ENCODE assay signal across 1 cellular context in genomic region chr22:38201718-38202436, GRCh38.
TF ChIP-seq lines count a peak whose summit lies in the region.

MAFF (plus strand) TSS chr22:38201994; CDS start chr22:38213854, 11,860 bp downstream.

TF ChIP-seq in HepG2, 621 proteins besides CTCF, POLR2A, EP300 and RAD21 (continued from another document and continues in another):
- TF ChIP-seq THAP11 (CRISPR knock-in tag; IDR thresholded peaks at IDR 0.05) = 0 out of 2 replicates have a peak, but pooled peaks have one; percentile 13
- TF ChIP-seq U2AF2 (IDR thresholded peaks at IDR 0.05; ENCODE audit: low read depth, low read length) = no peak
- TF ChIP-seq, protein P1, sequence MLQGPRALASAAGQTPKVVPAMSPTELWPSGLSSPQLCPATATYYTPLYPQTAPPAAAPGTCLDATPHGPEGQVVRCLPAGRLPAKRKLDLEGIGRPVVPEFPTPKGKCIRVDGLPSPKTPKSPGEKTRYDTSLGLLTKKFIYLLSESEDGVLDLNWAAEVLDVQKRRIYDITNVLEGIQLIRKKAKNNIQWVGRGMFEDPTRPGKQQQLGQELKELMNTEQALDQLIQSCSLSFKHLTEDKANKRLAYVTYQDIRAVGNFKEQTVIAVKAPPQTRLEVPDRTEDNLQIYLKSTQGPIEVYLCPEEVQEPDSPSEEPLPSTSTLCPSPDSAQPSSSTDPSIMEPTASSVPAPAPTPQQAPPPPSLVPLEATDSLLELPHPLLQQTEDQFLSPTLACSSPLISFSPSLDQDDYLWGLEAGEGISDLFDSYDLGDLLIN (CRISPR knock-in tag; IDR thresholded peaks at IDR 0.05; ENCODE audit: borderline replicate concordance) = 0 out of 2 replicates have a peak, but pooled peaks have one; percentile 71
- TF ChIP-seq HIVEP1 (CRISPR knock-in tag; IDR thresholded peaks at IDR 0.05) = no peak
- 0 out of 2 replicates have a peak, but pooled peaks have one; percentile 24 for TF ChIP-seq ZNF782 (CRISPR knock-in tag; IDR thresholded peaks at IDR 0.05; ENCODE audit: borderline replicate concordance)
- no peak for TF ChIP-seq ZNF121 (CRISPR knock-in tag; IDR thresholded peaks at IDR 0.05)
- no peak for TF ChIP-seq ARID2 (CRISPR knock-in tag; IDR thresholded peaks at IDR 0.05; ENCODE audit: borderline replicate concordance)
- TF ChIP-seq, protein P2, sequence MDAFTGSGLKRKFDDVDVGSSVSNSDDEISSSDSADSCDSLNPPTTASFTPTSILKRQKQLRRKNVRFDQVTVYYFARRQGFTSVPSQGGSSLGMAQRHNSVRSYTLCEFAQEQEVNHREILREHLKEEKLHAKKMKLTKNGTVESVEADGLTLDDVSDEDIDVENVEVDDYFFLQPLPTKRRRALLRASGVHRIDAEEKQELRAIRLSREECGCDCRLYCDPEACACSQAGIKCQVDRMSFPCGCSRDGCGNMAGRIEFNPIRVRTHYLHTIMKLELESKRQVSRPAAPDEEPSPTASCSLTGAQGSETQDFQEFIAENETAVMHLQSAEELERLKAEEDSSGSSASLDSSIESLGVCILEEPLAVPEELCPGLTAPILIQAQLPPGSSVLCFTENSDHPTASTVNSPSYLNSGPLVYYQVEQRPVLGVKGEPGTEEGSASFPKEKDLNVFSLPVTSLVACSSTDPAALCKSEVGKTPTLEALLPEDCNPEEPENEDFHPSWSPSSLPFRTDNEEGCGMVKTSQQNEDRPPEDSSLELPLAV (CRISPR knock-in tag; conservative IDR thresholded peaks at IDR 0.05; ENCODE audit: low read depth) = no peak
- TF ChIP-seq SNAPC4 (CRISPR knock-in tag; IDR thresholded peaks at IDR 0.05) = no peak
- TF ChIP-seq NONO (IDR thresholded peaks at IDR 0.05) = no peak
- TF ChIP-seq NONO (CRISPR knock-in tag; conservative IDR thresholded peaks at IDR 0.05) = 0 out of 2 replicates have a peak, but pooled peaks have one; percentile 31
- TF ChIP-seq, protein P3, sequence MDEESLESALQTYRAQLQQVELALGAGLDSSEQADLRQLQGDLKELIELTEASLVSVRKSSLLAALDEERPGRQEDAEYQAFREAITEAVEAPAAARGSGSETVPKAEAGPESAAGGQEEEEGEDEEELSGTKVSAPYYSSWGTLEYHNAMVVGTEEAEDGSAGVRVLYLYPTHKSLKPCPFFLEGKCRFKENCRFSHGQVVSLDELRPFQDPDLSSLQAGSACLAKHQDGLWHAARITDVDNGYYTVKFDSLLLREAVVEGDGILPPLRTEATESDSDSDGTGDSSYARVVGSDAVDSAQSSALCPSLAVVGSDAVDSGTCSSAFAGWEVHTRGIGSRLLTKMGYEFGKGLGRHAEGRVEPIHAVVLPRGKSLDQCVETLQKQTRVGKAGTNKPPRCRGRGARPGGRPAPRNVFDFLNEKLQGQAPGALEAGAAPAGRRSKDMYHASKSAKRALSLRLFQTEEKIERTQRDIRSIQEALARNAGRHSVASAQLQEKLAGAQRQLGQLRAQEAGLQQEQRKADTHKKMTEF (CRISPR knock-in tag; IDR thresholded peaks at IDR 0.05) = peak; percentile 71; the same call in 1 of the 2 replicates
- TF ChIP-seq ZNF788 (CRISPR knock-in tag; IDR thresholded peaks at IDR 0.05; ENCODE audit: borderline replicate concordance) = peak; percentile 27; the same call in 1 of the 2 replicates
- TF ChIP-seq FOXK2 (IDR thresholded peaks at IDR 0.05) = no peak
- peak; percentile 99 for TF ChIP-seq CREB1 (IDR thresholded peaks at IDR 0.05)
- 0 out of 2 replicates have a peak, but pooled peaks have one; percentile 15 for TF ChIP-seq CREB1 (CRISPR knock-in tag; IDR thresholded peaks at IDR 0.05)
- TF ChIP-seq ZFP41 (CRISPR knock-in tag; IDR thresholded peaks at IDR 0.05; ENCODE audit: borderline replicate concordance) = no peak
- no peak for TF ChIP-seq HMG20B (CRISPR knock-in tag; conservative IDR thresholded peaks at IDR 0.05)
- TF ChIP-seq MAFF (IDR thresholded peaks at IDR 0.05; ENCODE audit: low read depth, low read length) = no peak
- TF ChIP-seq ZBTB21 (CRISPR knock-in tag; IDR thresholded peaks at IDR 0.05) = peak; percentile 71
- TF ChIP-seq, protein P4, sequence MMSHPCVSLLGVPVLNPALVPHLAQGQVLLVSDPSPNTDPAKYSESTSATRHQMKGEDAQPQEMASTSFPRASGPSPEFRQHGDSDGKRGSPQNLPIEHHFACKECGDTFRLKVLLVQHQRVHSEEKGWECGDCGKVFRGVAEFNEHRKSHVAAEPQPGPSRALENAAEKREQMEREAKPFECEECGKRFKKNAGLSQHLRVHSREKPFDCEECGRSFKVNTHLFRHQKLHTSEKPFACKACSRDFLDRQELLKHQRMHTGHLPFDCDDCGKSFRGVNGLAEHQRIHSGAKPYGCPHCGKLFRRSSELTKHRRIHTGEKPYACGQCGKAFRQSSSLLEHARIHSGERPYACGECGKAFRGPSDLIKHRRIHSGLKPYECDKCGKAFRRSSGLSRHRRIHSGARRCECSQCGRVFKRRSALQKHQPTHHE (CRISPR knock-in tag; IDR thresholded peaks at IDR 0.05; ENCODE audit: borderline replicate concordance) = 0 out of 2 replicates have a peak, but pooled peaks have one; percentile 33
- no peak for TF ChIP-seq IRF1 (CRISPR knock-in tag; IDR thresholded peaks at IDR 0.05; ENCODE audit: low read depth)
- TF ChIP-seq, protein P5, sequence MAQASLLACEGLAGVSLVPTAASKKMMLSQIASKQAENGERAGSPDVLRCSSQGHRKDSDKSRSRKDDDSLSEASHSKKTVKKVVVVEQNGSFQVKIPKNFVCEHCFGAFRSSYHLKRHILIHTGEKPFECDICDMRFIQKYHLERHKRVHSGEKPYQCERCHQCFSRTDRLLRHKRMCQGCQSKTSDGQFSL (CRISPR knock-in tag; IDR thresholded peaks at IDR 0.05) = no peak
- TF ChIP-seq PRMT3 (CRISPR knock-in tag; IDR thresholded peaks at IDR 0.05; ENCODE audit: borderline replicate concordance, low read depth) = no peak
- TF ChIP-seq, protein P6, sequence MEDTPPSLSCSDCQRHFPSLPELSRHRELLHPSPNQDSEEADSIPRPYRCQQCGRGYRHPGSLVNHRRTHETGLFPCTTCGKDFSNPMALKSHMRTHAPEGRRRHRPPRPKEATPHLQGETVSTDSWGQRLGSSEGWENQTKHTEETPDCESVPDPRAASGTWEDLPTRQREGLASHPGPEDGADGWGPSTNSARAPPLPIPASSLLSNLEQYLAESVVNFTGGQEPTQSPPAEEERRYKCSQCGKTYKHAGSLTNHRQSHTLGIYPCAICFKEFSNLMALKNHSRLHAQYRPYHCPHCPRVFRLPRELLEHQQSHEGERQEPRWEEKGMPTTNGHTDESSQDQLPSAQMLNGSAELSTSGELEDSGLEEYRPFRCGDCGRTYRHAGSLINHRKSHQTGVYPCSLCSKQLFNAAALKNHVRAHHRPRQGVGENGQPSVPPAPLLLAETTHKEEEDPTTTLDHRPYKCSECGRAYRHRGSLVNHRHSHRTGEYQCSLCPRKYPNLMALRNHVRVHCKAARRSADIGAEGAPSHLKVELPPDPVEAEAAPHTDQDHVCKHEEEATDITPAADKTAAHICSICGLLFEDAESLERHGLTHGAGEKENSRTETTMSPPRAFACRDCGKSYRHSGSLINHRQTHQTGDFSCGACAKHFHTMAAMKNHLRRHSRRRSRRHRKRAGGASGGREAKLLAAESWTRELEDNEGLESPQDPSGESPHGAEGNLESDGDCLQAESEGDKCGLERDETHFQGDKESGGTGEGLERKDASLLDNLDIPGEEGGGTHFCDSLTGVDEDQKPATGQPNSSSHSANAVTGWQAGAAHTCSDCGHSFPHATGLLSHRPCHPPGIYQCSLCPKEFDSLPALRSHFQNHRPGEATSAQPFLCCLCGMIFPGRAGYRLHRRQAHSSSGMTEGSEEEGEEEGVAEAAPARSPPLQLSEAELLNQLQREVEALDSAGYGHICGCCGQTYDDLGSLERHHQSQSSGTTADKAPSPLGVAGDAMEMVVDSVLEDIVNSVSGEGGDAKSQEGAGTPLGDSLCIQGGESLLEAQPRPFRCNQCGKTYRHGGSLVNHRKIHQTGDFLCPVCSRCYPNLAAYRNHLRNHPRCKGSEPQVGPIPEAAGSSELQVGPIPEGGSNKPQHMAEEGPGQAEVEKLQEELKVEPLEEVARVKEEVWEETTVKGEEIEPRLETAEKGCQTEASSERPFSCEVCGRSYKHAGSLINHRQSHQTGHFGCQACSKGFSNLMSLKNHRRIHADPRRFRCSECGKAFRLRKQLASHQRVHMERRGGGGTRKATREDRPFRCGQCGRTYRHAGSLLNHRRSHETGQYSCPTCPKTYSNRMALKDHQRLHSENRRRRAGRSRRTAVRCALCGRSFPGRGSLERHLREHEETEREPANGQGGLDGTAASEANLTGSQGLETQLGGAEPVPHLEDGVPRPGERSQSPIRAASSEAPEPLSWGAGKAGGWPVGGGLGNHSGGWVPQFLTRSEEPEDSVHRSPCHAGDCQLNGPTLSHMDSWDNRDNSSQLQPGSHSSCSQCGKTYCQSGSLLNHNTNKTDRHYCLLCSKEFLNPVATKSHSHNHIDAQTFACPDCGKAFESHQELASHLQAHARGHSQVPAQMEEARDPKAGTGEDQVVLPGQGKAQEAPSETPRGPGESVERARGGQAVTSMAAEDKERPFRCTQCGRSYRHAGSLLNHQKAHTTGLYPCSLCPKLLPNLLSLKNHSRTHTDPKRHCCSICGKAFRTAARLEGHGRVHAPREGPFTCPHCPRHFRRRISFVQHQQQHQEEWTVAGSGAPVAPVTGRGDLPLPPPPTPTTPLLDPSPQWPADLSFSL (CRISPR knock-in tag; IDR thresholded peaks at IDR 0.05) = no peak
- TF ChIP-seq, protein P7, sequence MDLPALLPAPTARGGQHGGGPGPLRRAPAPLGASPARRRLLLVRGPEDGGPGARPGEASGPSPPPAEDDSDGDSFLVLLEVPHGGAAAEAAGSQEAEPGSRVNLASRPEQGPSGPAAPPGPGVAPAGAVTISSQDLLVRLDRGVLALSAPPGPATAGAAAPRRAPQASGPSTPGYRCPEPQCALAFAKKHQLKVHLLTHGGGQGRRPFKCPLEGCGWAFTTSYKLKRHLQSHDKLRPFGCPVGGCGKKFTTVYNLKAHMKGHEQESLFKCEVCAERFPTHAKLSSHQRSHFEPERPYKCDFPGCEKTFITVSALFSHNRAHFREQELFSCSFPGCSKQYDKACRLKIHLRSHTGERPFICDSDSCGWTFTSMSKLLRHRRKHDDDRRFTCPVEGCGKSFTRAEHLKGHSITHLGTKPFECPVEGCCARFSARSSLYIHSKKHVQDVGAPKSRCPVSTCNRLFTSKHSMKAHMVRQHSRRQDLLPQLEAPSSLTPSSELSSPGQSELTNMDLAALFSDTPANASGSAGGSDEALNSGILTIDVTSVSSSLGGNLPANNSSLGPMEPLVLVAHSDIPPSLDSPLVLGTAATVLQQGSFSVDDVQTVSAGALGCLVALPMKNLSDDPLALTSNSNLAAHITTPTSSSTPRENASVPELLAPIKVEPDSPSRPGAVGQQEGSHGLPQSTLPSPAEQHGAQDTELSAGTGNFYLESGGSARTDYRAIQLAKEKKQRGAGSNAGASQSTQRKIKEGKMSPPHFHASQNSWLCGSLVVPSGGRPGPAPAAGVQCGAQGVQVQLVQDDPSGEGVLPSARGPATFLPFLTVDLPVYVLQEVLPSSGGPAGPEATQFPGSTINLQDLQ (CRISPR knock-in tag; IDR thresholded peaks at IDR 0.05) = 0 out of 2 replicates have a peak, but pooled peaks have one; percentile 4
- peak; percentile 68; the same call in 1 of the 2 replicates for TF ChIP-seq ATF3 (CRISPR knock-in tag; IDR thresholded peaks at IDR 0.05)
- TF ChIP-seq ZNF207 (IDR thresholded peaks at IDR 0.05; ENCODE audit: borderline replicate concordance) = no peak
- 0 out of 2 replicates have a peak, but pooled peaks have one; percentile 18 for TF ChIP-seq NFYC (CRISPR knock-in tag; IDR thresholded peaks at IDR 0.05)
- TF ChIP-seq ZNF510 (CRISPR knock-in tag; IDR thresholded peaks at IDR 0.05; ENCODE audit: low read depth) = no peak; the same call in 1 of the 2 replicates
